ENCODE assay signal across 8 cellular contexts in the genomic region with DNA sequence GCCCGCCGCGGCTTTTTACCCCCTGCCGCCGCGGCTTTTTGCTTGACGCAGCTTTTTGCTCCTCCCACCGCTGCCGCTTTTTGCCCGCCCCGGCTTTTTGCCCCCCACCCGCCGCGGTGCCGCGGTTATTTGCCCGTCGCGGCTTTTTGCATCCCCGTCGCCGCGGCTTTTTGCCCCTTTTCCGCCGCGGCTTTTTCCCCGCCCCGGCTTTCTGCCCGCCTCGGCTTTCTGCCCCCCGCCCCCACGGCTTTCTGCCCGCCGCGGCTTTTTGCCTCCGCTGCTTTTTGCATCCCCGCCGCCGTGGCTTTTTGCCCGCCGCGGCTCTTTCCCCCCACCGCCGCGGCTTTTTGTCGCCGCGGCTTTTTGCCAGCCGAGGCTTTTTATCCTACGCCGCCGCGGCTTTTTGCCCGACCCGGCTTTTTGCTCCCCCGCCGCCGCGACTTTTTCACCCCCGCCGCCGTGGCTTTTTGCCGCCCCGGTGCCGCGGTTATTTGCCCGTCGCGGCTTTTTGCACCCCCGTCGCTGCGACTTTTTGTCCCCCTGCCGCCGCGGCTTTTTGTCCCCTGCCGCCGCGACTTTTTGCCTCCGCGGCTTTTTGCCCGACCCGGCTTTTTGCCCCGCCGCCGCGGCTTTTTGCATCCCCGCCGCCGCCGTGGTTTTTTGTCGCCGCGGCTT.
DNase-seq lines count a peak whose midpoint lies in the region; ATAC-seq and TF ChIP-seq lines count a peak whose summit lies in the region.
"Not testable (repeated sequence)": the region's sequence is repeated elsewhere in the genome, so short reads cannot be mapped to it uniquely, and the experiment has no call there.

No MANE protein-coding gene starts in this region.

- not testable (repeated sequence) for TF ChIP-seq POLR2A in ovary (IDR thresholded peaks at IDR 0.05)

- 2 to 3% methylated on average over 14 to 89 of the region's 93 CpGs for WGBS in endodermal cell (ENCODE audit: insufficient coverage in 1 of 2, insufficient read length in 1 of 2), 2 experiments
- 1 to 4% (median 1%) methylated on average over 38 to 89 of the region's 93 CpGs for WGBS in ovary, 3 donors

- H3K4me3 ChIP-seq in AG04449 (ENCODE audit: low read depth, low read length) (peak overlapping the region; percentile 49), ovary (peak overlapping the region; percentile 33)
- not testable (repeated sequence) for H3K4me3 ChIP-seq in endodermal cell (ENCODE audit: low read length)

- intact Hi-C loops in ovary (cut with DNase I): not testable (repeated sequence)

- not testable (repeated sequence) for H3K9me3 Mint-ChIP-seq in T-helper 2 cell treated with Interferon-gamma antibody and Interleukin-4, amounts not matched to agents 5 μg/mL and 100 μg/mL, for 36 hours; activated naive CD4-positive, alpha-beta T cell treated with anti-CD3 and anti-CD28 coated beads, Interleukin-2, amount 10 ng/mL, durations not matched to agents 7 days and 5 days; endodermal cell; stimulated activated effector memory CD8-positive, alpha-beta T cell treated with anti-CD3 and anti-CD28 coated beads, Interleukin-12 subunit alpha, Interleukin-12 subunit beta, amount 100 ng/mL, for 72 hours

- not testable (repeated sequence) for H3K9me3 ChIP-seq in endodermal cell (ENCODE audit: control insufficient read depth, low read length); ovary

- not testable (repeated sequence) for H3K9ac ChIP-seq in endodermal cell (ENCODE audit: extremely low read depth, low read length, poor library complexity, severe bottlenecking)

- H3K4me3 Mint-ChIP-seq in T-helper 2 cell treated with Interferon-gamma antibody and Interleukin-4, amounts not matched to agents 5 μg/mL and 100 μg/mL, for 36 hours: peak overlapping the region; percentile 68
- H3K4me3 Mint-ChIP-seq in activated naive CD4-positive, alpha-beta T cell treated with anti-CD3 and anti-CD28 coated beads, Interleukin-2, amount 10 ng/mL, durations not matched to agents 7 days and 5 days: peak overlapping the region; percentile 57
- H3K4me3 Mint-ChIP-seq in endodermal cell: peak overlapping the region; percentile 62
- H3K4me3 Mint-ChIP-seq in stimulated activated effector memory CD8-positive, alpha-beta T cell treated with anti-CD3 and anti-CD28 coated beads, Interleukin-12 subunit alpha, Interleukin-12 subunit beta, amount 100 ng/mL, for 72 hours: peak overlapping the region; percentile 61

- TF ChIP-seq CTCF in AG04449 (IDR thresholded peaks at IDR 0.05; ENCODE audit: insufficient read depth, low read length, missing control alignments); endodermal cell (conservative IDR thresholded peaks at IDR 0.05); ovary (IDR thresholded peaks at IDR 0.05): not testable (repeated sequence)

- H3K27ac Mint-ChIP-seq in T-helper 2 cell treated with Interferon-gamma antibody and Interleukin-4, amounts not matched to agents 5 μg/mL and 100 μg/mL, for 36 hours: peak overlapping the region; percentile 52
- peak overlapping the region; percentile 37 for H3K27ac Mint-ChIP-seq in activated naive CD4-positive, alpha-beta T cell treated with anti-CD3 and anti-CD28 coated beads, Interleukin-2, amount 10 ng/mL, durations not matched to agents 7 days and 5 days
- H3K27ac Mint-ChIP-seq in endodermal cell; stimulated activated effector memory CD8-positive, alpha-beta T cell treated with anti-CD3 and anti-CD28 coated beads, Interleukin-12 subunit alpha, Interleukin-12 subunit beta, amount 100 ng/mL, for 72 hours: not testable (repeated sequence)

- not testable (repeated sequence) for H3K27me3 Mint-ChIP-seq in T-helper 2 cell treated with Interferon-gamma antibody and Interleukin-4, amounts not matched to agents 5 μg/mL and 100 μg/mL, for 36 hours (ENCODE audit: low read depth); activated naive CD4-positive, alpha-beta T cell treated with anti-CD3 and anti-CD28 coated beads, Interleukin-2, amount 10 ng/mL, durations not matched to agents 7 days and 5 days; endodermal cell (ENCODE audit: insufficient read depth)

- not testable (repeated sequence) for H3K27me3 ChIP-seq in endodermal cell (ENCODE audit: control insufficient read depth, insufficient read depth, low read length, poor library complexity, severe bottlenecking); ovary

- not testable (repeated sequence) for ATAC-seq in stimulated activated effector memory CD8-positive, alpha-beta T cell treated with anti-CD3 and anti-CD28 coated beads, Interleukin-12 subunit alpha, Interleukin-12 subunit beta, amount 100 ng/mL, for 72 hours

- H3K36me3 ChIP-seq in endodermal cell (ENCODE audit: control insufficient read depth, insufficient read depth, low read length); ovary: not testable (repeated sequence)

- TF ChIP-seq EP300 in ovary (IDR thresholded peaks at IDR 0.05): not testable (repeated sequence)

- not testable (repeated sequence) for DNase-seq in AG04449 (ENCODE audit: low read depth, low spot score)
- DNase-seq in HT1080 (ENCODE audit: low read depth): peak; percentile 0
- DNase-seq in T-helper 2 cell treated with Interferon-gamma antibody and Interleukin-4, amounts not matched to agents 5 μg/mL and 100 μg/mL, for 36 hours (ENCODE audit: low spot score): peak; percentile 43
- peak; percentile 41 for DNase-seq in activated naive CD4-positive, alpha-beta T cell treated with anti-CD3 and anti-CD28 coated beads, Interleukin-2, amount 10 ng/mL, durations not matched to agents 7 days and 5 days
- DNase-seq in endodermal cell: peak; percentile 84
- DNase-seq in islet precursor cell: peak; percentile 68
- peak in 3 of 5 donors; percentile 2 to 45 (median 25) for DNase-seq in ovary
- DNase-seq in stimulated activated effector memory CD8-positive, alpha-beta T cell treated with anti-CD3 and anti-CD28 coated beads, Interleukin-12 subunit alpha, Interleukin-12 subunit beta, amount 100 ng/mL, for 72 hours (ENCODE audit: low spot score in 2 of 2): peak in 1 of 2 donors; percentile 26

- CTCF ChIA-PET in AG04449 (lab: Yijun Ruan, JAX); activated naive CD4-positive, alpha-beta T cell treated with anti-CD3 and anti-CD28 coated beads, Interleukin-2, amount 10 ng/mL, durations not matched to agents 7 days and 5 days (lab: Charles Lee): not testable (repeated sequence)

- not testable (repeated sequence) for H3K4me1 Mint-ChIP-seq in T-helper 2 cell treated with Interferon-gamma antibody and Interleukin-4, amounts not matched to agents 5 μg/mL and 100 μg/mL, for 36 hours (ENCODE audit: low read depth); activated naive CD4-positive, alpha-beta T cell treated with anti-CD3 and anti-CD28 coated beads, Interleukin-2, amount 10 ng/mL, durations not matched to agents 7 days and 5 days; endodermal cell; stimulated activated effector memory CD8-positive, alpha-beta T cell treated with anti-CD3 and anti-CD28 coated beads, Interleukin-12 subunit alpha, Interleukin-12 subunit beta, amount 100 ng/mL, for 72 hours

- not testable (repeated sequence) for H3K36me3 Mint-ChIP-seq in T-helper 2 cell treated with Interferon-gamma antibody and Interleukin-4, amounts not matched to agents 5 μg/mL and 100 μg/mL, for 36 hours (ENCODE audit: low read depth); activated naive CD4-positive, alpha-beta T cell treated with anti-CD3 and anti-CD28 coated beads, Interleukin-2, amount 10 ng/mL, durations not matched to agents 7 days and 5 days; endodermal cell (ENCODE audit: low read depth); stimulated activated effector memory CD8-positive, alpha-beta T cell treated with anti-CD3 and anti-CD28 coated beads, Interleukin-12 subunit alpha, Interleukin-12 subunit beta, amount 100 ng/mL, for 72 hours

- not testable (repeated sequence) for H3K4me1 ChIP-seq in endodermal cell (ENCODE audit: control insufficient read depth, insufficient read depth, low read length); ovary (ENCODE audit: insufficient read depth)

- POLR2A ChIA-PET in AG04449 (lab: Yijun Ruan, JAX): not testable (repeated sequence)

- peak overlapping the region; percentile 49 for H3K27ac ChIP-seq in endodermal cell (ENCODE audit: low read depth, low read length)
- H3K27ac ChIP-seq in ovary: not testable (repeated sequence)
